In the genomic region with DNA sequence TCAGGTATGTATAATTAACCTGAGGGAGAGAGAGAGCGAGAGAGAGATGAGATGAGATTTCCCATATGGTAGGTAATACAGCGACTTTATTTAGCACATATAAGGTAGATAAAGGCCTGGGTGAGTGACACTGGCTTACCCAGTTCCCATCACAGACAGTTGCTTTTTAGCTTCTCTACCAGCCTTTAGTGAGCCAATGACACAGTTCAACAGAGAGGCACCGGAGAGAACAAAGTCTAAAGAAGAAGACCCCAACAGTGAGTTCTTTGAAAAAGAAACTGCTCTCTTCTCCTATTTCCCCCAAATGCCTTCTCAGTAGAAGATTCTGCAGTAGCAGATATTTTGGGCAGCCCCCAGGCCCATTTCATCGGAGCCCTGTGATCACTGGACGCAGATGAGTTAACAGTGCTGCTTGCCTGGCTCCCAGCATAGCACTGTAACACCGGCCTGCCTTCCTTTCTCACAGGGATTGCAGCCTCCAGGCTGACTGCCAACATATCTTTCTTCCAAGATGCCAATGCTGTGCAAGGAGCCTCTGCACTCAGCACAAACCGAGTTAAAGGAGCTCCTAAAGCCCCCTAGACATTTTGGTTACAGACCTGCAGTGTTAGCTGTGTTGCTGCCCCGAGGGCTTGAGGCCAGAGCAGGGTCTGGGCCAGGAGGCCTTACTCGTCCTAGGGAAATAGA, we compare ENCODE assay signal across 15 cellular contexts. TPM values are rescaled to one million over a fixed set of nuclear protein-coding genes. Genes with fewer than 3 reads are reported as not detected.
A peak's percentile ranks its signal among the peaks of the same experiment; 100 is the strongest.
DNase-seq lines count a peak whose midpoint lies in the region; ATAC-seq and TF ChIP-seq lines count a peak whose summit lies in the region.
"Had no signal": no experiment of that assay in that cellular context is flagged by ENCODE, and none has a peak within 500 bp of the region (broad histone marks: within the 10 kb centered on the region; RNA-seq: fewer than 3 reads in every experiment).

No MANE protein-coding gene starts in this region.

- WGBS in psoas muscle, 3 donors = 49 to 53% (median 52%) methylated on average over 9 of the region's 9 CpGs

- intact Hi-C loops in activated B cell treated with CpG ODN at 0.5 μM for 24 hours (cut with micrococcal nuclease) = no loop called here
- intact Hi-C loops in sciatic nerve (cut with DNase I) = no loop called here
- intact Hi-C loops in psoas muscle (cut with DNase I) = no loop called here

- H3K27me3 ChIP-seq in CD4-positive, CD25-positive, alpha-beta regulatory T cell (ENCODE audit: control insufficient read depth, insufficient read depth, low read length) = no peaks in the 10 kb centered on the region
- no peaks in the 10 kb centered on the region for H3K27me3 ChIP-seq in psoas muscle (ENCODE audit: insufficient read depth in 3 of 3, low read length in 2 of 3)
- H3K27me3 ChIP-seq: esophagus squamous epithelium had no signal

- H3K4me3 ChIP-seq in CD4-positive, CD25-positive, alpha-beta regulatory T cell (ENCODE audit: low read depth, low read length) = no peak overlapping the region
- H3K4me3 ChIP-seq in fibroblast of villous mesenchyme (ENCODE audit: low read depth, low read length) (no peak overlapping the region), psoas muscle (no peak overlapping the region)
- H3K4me3 ChIP-seq: esophagus squamous epithelium had no signal

- peaks cover 12 to 31% (median 28%) of the 10 kb centered on the region in 4 donors for H3K4me1 Mint-ChIP-seq in CD4-positive, CD25-positive, alpha-beta regulatory T cell
- H3K4me1 Mint-ChIP-seq in activated B cell treated with CpG ODN at 0.5 μM for 24 hours = peaks cover 24% of the 10 kb centered on the region

- H3K27me3 Mint-ChIP-seq in CD4-positive, CD25-positive, alpha-beta regulatory T cell = peaks cover 5% of the 10 kb centered on the region
- H3K27me3 Mint-ChIP-seq in activated B cell treated with CpG ODN at 0.5 μM for 24 hours = no peaks in the 10 kb centered on the region

- DNase-seq in CD4-positive, CD25-positive, alpha-beta regulatory T cell = no peak
- no peak for DNase-seq in activated B cell treated with CpG ODN at 0.5 μM for 24 hours
- peak; percentile 58 for DNase-seq in fibroblast of villous mesenchyme (ENCODE audit: low read depth)
- no peak for DNase-seq in sciatic nerve (ENCODE audit: low spot score)
- DNase-seq in stimulated activated CD4-positive, alpha-beta T cell treated with anti-CD3 and anti-CD28 coated beads, Interleukin-2, amount 100 ng/mL, for 48 hours = no peak
- DNase-seq in psoas muscle = no peak
- DNase-seq in DMS 273 (lab: John Stamatoyannopoulos, UW; ENCODE audit: unreplicated experiment) = no peak
- DNase-seq: esophagus squamous epithelium; occipital lobe; SHP77; stimulated activated CD4-positive, alpha-beta T cell treated with anti-CD3 and anti-CD28 coated beads, Interleukin-12 subunit alpha, Interleukin-12 subunit beta, amount 100 ng/mL, for 4 hours; T-helper 9 cell had no signal

- no peak overlapping the region for H3K4me3 Mint-ChIP-seq in CD4-positive, CD25-positive, alpha-beta regulatory T cell
- H3K4me3 Mint-ChIP-seq in activated B cell treated with CpG ODN at 0.5 μM for 24 hours = no peak overlapping the region
- H3K4me3 Mint-ChIP-seq: dendritic cell treated with granulocyte-macrophage colony-stimulating factor and Interleukin-4, amounts not matched to agents 40 ng/mL and 50 ng/mL, for 4 days had no signal

- H3K36me3 Mint-ChIP-seq in CD4-positive, CD25-positive, alpha-beta regulatory T cell = peaks cover 3% of the 10 kb centered on the region
- H3K36me3 Mint-ChIP-seq in activated B cell treated with CpG ODN at 0.5 μM for 24 hours (ENCODE audit: low read depth) = no peaks in the 10 kb centered on the region

- peak overlapping the region; percentile 99 for H3K27ac ChIP-seq in CD4-positive, CD25-positive, alpha-beta regulatory T cell (ENCODE audit: insufficient read depth, low read length, poor library complexity, severe bottlenecking)
- no peak overlapping the region for H3K27ac ChIP-seq in psoas muscle
- H3K27ac ChIP-seq: C4-2B, esophagus squamous epithelium had no signal

- TF ChIP-seq CTCF in activated B cell treated with CpG ODN at 0.5 μM for 24 hours (IDR thresholded peaks at IDR 0.05) (no peak), fibroblast of villous mesenchyme (IDR thresholded peaks at IDR 0.05; ENCODE audit: insufficient read depth, low read depth, low read length) (no peak), psoas muscle (IDR thresholded peaks at IDR 0.05) (no peak)

- no peak overlapping the region for H3K27ac Mint-ChIP-seq in CD4-positive, CD25-positive, alpha-beta regulatory T cell
- peak overlapping the region; percentile 36 for H3K27ac Mint-ChIP-seq in activated B cell treated with CpG ODN at 0.5 μM for 24 hours
- H3K27ac Mint-ChIP-seq: dendritic cell treated with granulocyte-macrophage colony-stimulating factor and Interleukin-4, amounts not matched to agents 40 ng/mL and 50 ng/mL, for 4 days had no signal

- peaks cover 65% of the 10 kb centered on the region for H3K4me1 ChIP-seq in CD4-positive, CD25-positive, alpha-beta regulatory T cell (ENCODE audit: control insufficient read depth, insufficient read depth, low read length, poor library complexity, severe bottlenecking)
- H3K4me1 ChIP-seq in psoas muscle = no peaks in the 10 kb centered on the region

- no peak for ATAC-seq in CD4-positive, CD25-positive, alpha-beta regulatory T cell (ENCODE audit: low read depth in 2 of 2)
- ATAC-seq in activated B cell treated with CpG ODN at 0.5 μM for 24 hours (ENCODE audit: low read depth) = no peak
- peak; percentile 52 for ATAC-seq in sciatic nerve
- no peak for ATAC-seq in psoas muscle
- no peak for ATAC-seq in GM21737 (IDR thresholded peaks at IDR 0.05; ENCODE audit: unreplicated experiment)

- H3K9me3 Mint-ChIP-seq in CD4-positive, CD25-positive, alpha-beta regulatory T cell = no peaks in the 10 kb centered on the region
- H3K9me3 Mint-ChIP-seq in activated B cell treated with CpG ODN at 0.5 μM for 24 hours = no peaks in the 10 kb centered on the region
- H3K9me3 Mint-ChIP-seq: dendritic cell treated with granulocyte-macrophage colony-stimulating factor and Interleukin-4, amounts not matched to agents 40 ng/mL and 50 ng/mL, for 4 days had no signal

- no peaks in the 10 kb centered on the region for H3K36me3 ChIP-seq in CD4-positive, CD25-positive, alpha-beta regulatory T cell (ENCODE audit: control insufficient read depth, insufficient read depth, low read length)
- no peaks in the 10 kb centered on the region for H3K36me3 ChIP-seq in psoas muscle (ENCODE audit: insufficient read depth in 1 of 2, low read depth in 1 of 2)
- H3K36me3 ChIP-seq: esophagus squamous epithelium had no signal

- H3K9me3 ChIP-seq in CD4-positive, CD25-positive, alpha-beta regulatory T cell (ENCODE audit: control insufficient read depth in 2 of 2, low read length in 2 of 2) = no peaks in the 10 kb centered on the region
- no peaks in the 10 kb centered on the region for H3K9me3 ChIP-seq in psoas muscle
- H3K9me3 ChIP-seq: esophagus squamous epithelium had no signal

- CTCF ChIA-PET in activated B cell treated with CpG ODN at 0.5 μM for 24 hours (lab: Charles Lee) = no interaction called here

- POLR2A ChIA-PET in activated B cell treated with CpG ODN at 0.5 μM for 24 hours (lab: Charles Lee) = interaction anchor here (1.0 to 2.4 kb wide), 4 partner anchors 8 to 23 kb away, joined by 3 to 14 read pairs (median 6); no protein-coding TSS in a partner anchor

RNA-seq across cellular contexts. Expression of gene EML4, which starts 58.7 kb away (rescaled TPM):
- total RNA-seq in CD4-positive, CD25-positive, alpha-beta regulatory T cell = 293 TPM
- polyA plus RNA-seq in CD4-positive, CD25-positive, alpha-beta regulatory T cell = 10 to 100 TPM; 83.7 to 92.7 (median 89.7) TPM
- total RNA-seq in activated B cell treated with CpG ODN at 0.5 μM for 24 hours = 83.2 and 95.8 TPM in 2 replicates
- total RNA-seq in fibroblast of villous mesenchyme = 65.1 and 88.1 TPM in 2 replicates
- 59.5 TPM for total RNA-seq in sciatic nerve
- total RNA-seq in psoas muscle = 1 to 10 TPM; 4.4 to 7.5 (median 6.0) TPM
- 1 to 10 TPM; 2.7 to 8.9 (median 3.0) TPM for polyA plus RNA-seq in psoas muscle
